9 cellular contexts compared by ENCODE assay signal in the genomic region with DNA sequence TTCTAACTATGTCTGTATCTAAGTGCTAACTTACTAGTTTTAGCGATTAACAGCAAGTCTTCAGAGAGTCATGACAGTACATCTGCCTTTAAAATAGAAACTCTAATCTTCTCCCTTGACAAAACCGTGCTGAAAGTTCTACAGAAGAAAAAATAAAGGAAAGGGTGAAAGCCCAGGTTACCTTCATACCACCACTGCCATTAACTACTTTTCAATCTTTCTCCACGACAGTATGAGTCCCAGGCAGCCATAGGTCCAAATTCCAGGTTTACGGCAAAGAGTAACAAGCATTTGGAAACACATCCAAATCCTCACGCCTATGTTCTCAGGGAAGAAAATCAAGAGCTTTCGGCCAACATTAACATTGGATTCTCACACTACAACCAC. TPM values are rescaled to one million over a fixed set of nuclear protein-coding genes. Genes with fewer than 3 reads are reported as not detected.
A peak's percentile ranks its signal among the peaks of the same experiment; 100 is the strongest.
DNase-seq lines count a peak whose midpoint lies in the region; ATAC-seq, FAIRE-seq and TF ChIP-seq lines count a peak whose summit lies in the region.
"Had no signal": no experiment of that assay in that cellular context is flagged by ENCODE, and none has a peak within 500 bp of the region (broad histone marks: within the 10 kb centered on the region; RNA-seq: fewer than 3 reads in every experiment).

No MANE protein-coding gene starts in this region.

- no peaks in the 10 kb centered on the region for H3K9me2 ChIP-seq in SU-DHL-6 (replicated peaks; ENCODE audit: insufficient read depth, low read length)

- FAIRE-seq in small intestine (lab: Jason Lieb, UNC): no peak
- FAIRE-seq: A204.1 had no signal

- intact Hi-C loops in posterior vena cava (cut with DNase I): no loop called here

- peak overlapping the region; percentile 79 for H3K4me2 ChIP-seq in SU-DHL-6 (ENCODE audit: low read depth, low read length, poor library complexity, severe bottlenecking)

- H3K27ac ChIP-seq in SU-DHL-6 (ENCODE audit: low read depth, low read length) (peak overlapping the region; percentile 88), foreskin keratinocyte (peak overlapping the region; percentile 96), small intestine (ENCODE audit: low read depth in 1 of 2, low read length in 1 of 2) (peak overlapping the region; percentile 77 to 90)

- TF ChIP-seq POLR2A in erythroblast (IDR thresholded peaks at IDR 0.05; ENCODE audit: low read length): no peak

- TF ChIP-seq CTCF in SU-DHL-6 (IDR thresholded peaks at IDR 0.05; ENCODE audit: insufficient read depth, low read length, poor library complexity, severe bottlenecking) (no peak), foreskin keratinocyte (conservative IDR thresholded peaks at IDR 0.05) (no peak)

- peak overlapping the region; percentile 84 for H3K4me3 ChIP-seq in SU-DHL-6 (ENCODE audit: insufficient read depth, low read length, poor library complexity, severe bottlenecking)
- peak overlapping the region; percentile 54 to 66 for H3K4me3 ChIP-seq in small intestine (ENCODE audit: low read depth in 1 of 2, low read length in 2 of 2)

- H4K20me1 ChIP-seq in SU-DHL-6 (ENCODE audit: low read depth, low read length): no peaks in the 10 kb centered on the region

- peaks cover 56% of the 10 kb centered on the region for H3K79me2 ChIP-seq in SU-DHL-6 (ENCODE audit: insufficient read depth, low read length)

- no peaks in the 10 kb centered on the region for H3K27me3 ChIP-seq in SU-DHL-6 (ENCODE audit: low read length)
- H3K27me3 ChIP-seq in foreskin keratinocyte: no peaks in the 10 kb centered on the region
- no peaks in the 10 kb centered on the region for H3K27me3 ChIP-seq in small intestine (ENCODE audit: control insufficient read depth in 2 of 2, insufficient read depth in 2 of 2, low read length in 2 of 2)

- DNase-seq in DMS153 (lab: John Stamatoyannopoulos, UW): peak; percentile 15
- no peak for DNase-seq in DMS153 treated with DMSO at 0.1 percent for 48 hours (lab: John Stamatoyannopoulos, UW; ENCODE audit: unreplicated experiment)
- no peak for DNase-seq in foreskin keratinocyte
- peak; percentile 42 for DNase-seq in small intestine
- no peak for DNase-seq in erythroblast (lab: John Stamatoyannopoulos, UW)
- no peak for DNase-seq in posterior vena cava (ENCODE audit: low spot score)

- H2AFZ ChIP-seq in SU-DHL-6 (ENCODE audit: low read depth, low read length, severe bottlenecking): peak overlapping the region; percentile 85

- H3K36me3 ChIP-seq in SU-DHL-6 (ENCODE audit: low read length) (no peaks in the 10 kb centered on the region), small intestine (ENCODE audit: control insufficient read depth in 2 of 2, insufficient read depth in 2 of 2, low read length in 2 of 2) (no peaks in the 10 kb centered on the region)

- ATAC-seq in foreskin keratinocyte (no peak), HG02571 (IDR thresholded peaks at IDR 0.05; ENCODE audit: unreplicated experiment) (no peak)

- H3K9me3 ChIP-seq in SU-DHL-6 (ENCODE audit: insufficient read depth, low read length): no peaks in the 10 kb centered on the region
- H3K9me3 ChIP-seq in small intestine (ENCODE audit: control insufficient read depth, low read depth): no peaks in the 10 kb centered on the region

- peak overlapping the region; percentile 83 for H3K9ac ChIP-seq in SU-DHL-6 (ENCODE audit: low read length)

- 0 to 21% (median 4%) methylated on average over 6 of the region's 6 CpGs for WGBS in small intestine, 3 donors

- H3K4me1 ChIP-seq in foreskin keratinocyte (peaks cover 8% of the 10 kb centered on the region), small intestine (ENCODE audit: control insufficient read depth in 2 of 2, insufficient read depth in 1 of 2, low read depth in 1 of 2, low read length in 1 of 2) (no peaks in the 10 kb centered on the region)

- no peaks in the 10 kb centered on the region for H3F3A ChIP-seq in SU-DHL-6 (ENCODE audit: insufficient read depth)

RNA-seq across cellular contexts. Expression of gene ZCCHC13, which starts 12.4 kb away (rescaled TPM):
- not detected in 2 replicates for total RNA-seq in foreskin keratinocyte
- polyA plus RNA-seq in foreskin keratinocyte: not detected in 2 replicates
- not detected for polyA plus RNA-seq in small intestine
- total RNA-seq in posterior vena cava: not detected

Comparison
In these comparisons a context has a peak if more than half of its experiments do, and no peak if none do; other contexts are left out.
1. DNase-seq: peak in DMS153 (single experiment) and small intestine (single experiment); none in DMS153 treated with DMSO at 0.1 percent for 48 hours (single experiment), foreskin keratinocyte (0 of 2), erythroblast (0 of 2) and posterior vena cava (single experiment).
2. Peak in every context shown above with its lines, with median percentiles within 50 percentile points of each other: H3K27ac ChIP-seq.